ENCODE assay signal across 1 cellular context in genomic region chr16:11389631-11390565, GRCh38.
TF ChIP-seq lines count a peak whose summit lies in the region.

No MANE protein-coding gene starts in this region.

TF ChIP-seq in IMR-90, 13 proteins besides CTCF, POLR2A, EP300 and RAD21 (continued from another document):
- TF ChIP-seq USF2 (IDR thresholded peaks at IDR 0.05; ENCODE audit: low read depth, low read length) (no peak), BHLHE40 (IDR thresholded peaks at IDR 0.05; ENCODE audit: low read depth, low read length) (no peak), MXI1 (IDR thresholded peaks at IDR 0.05; ENCODE audit: borderline replicate concordance, low read depth, low read length) (no peak)
TF ChIP-seq in IMR-90: peak in this region for 0.
